Comparison of ENCODE assay signal across 34 cellular contexts in genomic region chr6:148091394-148091793, GRCh38.
"Had no signal": no experiment of that assay in that cellular context is flagged by ENCODE, and none has a peak within 500 bp of the region (broad histone marks: within the 10 kb centered on the region; RNA-seq: fewer than 3 reads in every experiment).

No MANE protein-coding gene starts in this region.

- H3K4me3 ChIP-seq: MG63 had no signal

- DNase-seq: Karpas-422, Kasumi-1, MG63, MM.1S, MV-4-11, NCI-H1048, NCI-H1092, NCI-H1092 treated with DMSO at 0.1 percent for 48 hours, NCI-H1105, NCI-H1105 treated with DMSO at 0.1 percent for 48 hours, NCI-H1417, NCI-H1417 treated with DMSO at 0.1 percent for 48 hours, NCI-H1436, NCI-H1436 treated with DMSO at 0.1 percent for 48 hours, NCI-H146, NCI-H1694, NCI-H1694 treated with DMSO at 0.1 percent for 48 hours, NCI-H187, NCI-H187 treated with DMSO at 0.1 percent for 48 hours, NCI-H1930, NCI-H2029, NCI-H2029 treated with DMSO at 0.1 percent for 48 hours, NCI-H2081, NCI-H2081 treated with DMSO at 0.1 percent for 48 hours, NCI-H2107, NCI-H2171, NCI-H2171 treated with DMSO at 0.1 percent for 48 hours, NCI-H2227 treated with DMSO at 0.1 percent for 48 hours, NCI-H226, NCI-H345, NCI-H446, NCI-H446 treated with DMSO at 0.1 percent for 48 hours, NCI-H510A, NCI-H510A treated with DMSO at 0.1 percent for 48 hours had no signal

- H3K36me3 ChIP-seq: MG63 had no signal
